Comparison of ENCODE assay signal across 12 cellular contexts in the genomic region with DNA sequence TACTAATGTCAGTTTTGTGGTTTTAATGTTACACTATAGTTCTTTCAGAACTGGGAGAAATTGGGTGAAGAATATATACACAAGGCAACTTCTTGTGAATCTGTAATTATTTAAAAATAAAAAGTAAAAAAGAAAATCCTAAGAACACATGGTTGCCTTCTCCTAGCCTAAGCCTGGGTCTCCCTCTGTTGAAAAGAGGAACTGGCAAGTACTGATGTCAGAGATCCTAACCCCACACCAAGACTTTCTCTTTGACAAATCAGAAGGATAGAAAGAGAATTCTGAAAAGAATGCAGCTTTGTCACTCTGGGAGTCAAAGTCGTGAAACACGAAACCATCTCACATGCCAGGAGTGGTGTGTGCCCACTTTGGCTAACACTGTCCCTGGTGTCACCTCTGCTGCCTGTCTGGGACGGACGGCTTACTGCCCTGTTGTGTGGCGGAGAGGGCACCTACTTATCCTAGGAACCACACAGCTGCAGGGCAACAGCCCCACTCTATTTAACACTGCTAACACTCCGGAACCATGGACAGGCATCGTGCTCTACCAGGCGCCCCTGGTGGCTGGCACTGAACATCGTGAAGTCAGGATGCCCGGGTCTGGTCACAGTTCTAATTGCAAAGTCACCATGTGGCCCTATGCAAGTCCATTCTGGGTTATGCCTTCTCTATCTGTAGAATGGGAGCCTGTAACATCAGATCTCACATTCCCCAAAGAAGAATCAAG.
DNase-seq lines count a peak whose midpoint lies in the region; ATAC-seq and TF ChIP-seq lines count a peak whose summit lies in the region.
"Had no signal": no experiment of that assay in that cellular context is flagged by ENCODE, and none has a peak within 500 bp of the region (broad histone marks: within the 10 kb centered on the region; RNA-seq: fewer than 3 reads in every experiment).

No MANE protein-coding gene starts in this region.

- H3K9me3 Mint-ChIP-seq in activated T-helper 17 cell treated with anti-CD3 and anti-CD28 coated beads, Interleukin-2, amount 50 U/mL, for 72 hours = peaks cover 4% of the 10 kb centered on the region
- H3K9me3 Mint-ChIP-seq: naive thymus-derived CD8-positive, alpha-beta T cell had no signal

- H3K27me3 Mint-ChIP-seq in activated T-helper 17 cell treated with anti-CD3 and anti-CD28 coated beads, Interleukin-2, amount 50 U/mL, for 72 hours = peaks cover 5% of the 10 kb centered on the region

- TF ChIP-seq POLR2A in right lobe of liver (IDR thresholded peaks at IDR 0.05) (no peak), Peyer's patch (IDR thresholded peaks at IDR 0.05) (no peak)

- peak; percentile 43 for TF ChIP-seq CTCF in GM06990 (IDR thresholded peaks at IDR 0.05; ENCODE audit: insufficient read depth, low read length, poor library complexity, severe bottlenecking)
- TF ChIP-seq CTCF in LNCaP clone FGC (IDR thresholded peaks at IDR 0.05; ENCODE audit: control insufficient read depth, extremely low read depth, insufficient read depth) = peak; percentile 47
- peak; percentile 17 for TF ChIP-seq CTCF in astrocyte of the spinal cord (IDR thresholded peaks at IDR 0.05; ENCODE audit: low read depth, low read length)
- peak in 1 of 4 donors; percentile 25 for TF ChIP-seq CTCF in right lobe of liver (IDR thresholded peaks at IDR 0.05)
- peak in 2 of 6 experiments; percentile 5 to 21 for TF ChIP-seq CTCF in Peyer's patch (IDR thresholded peaks at IDR 0.05)

- intact Hi-C loops in right lobe of liver (cut with DNase I) = no loop called here

- H3K27ac ChIP-seq in right lobe of liver (no peak overlapping the region), Peyer's patch (no peak overlapping the region)

- H3K36me3 ChIP-seq in GM06990 (ENCODE audit: control insufficient read depth, insufficient read depth, low read length) (no peaks in the 10 kb centered on the region), right lobe of liver (no peaks in the 10 kb centered on the region), Peyer's patch (no peaks in the 10 kb centered on the region)

- no peak overlapping the region for H3K27ac Mint-ChIP-seq in activated T-helper 17 cell treated with anti-CD3 and anti-CD28 coated beads, Interleukin-2, amount 50 U/mL, for 72 hours
- H3K27ac Mint-ChIP-seq: naive thymus-derived CD8-positive, alpha-beta T cell had no signal

- ATAC-seq in right lobe of liver (peak in 3 of 4 donors; percentile 38 to 43 (median 43)), GM21619 (IDR thresholded peaks at IDR 0.05; ENCODE audit: unreplicated experiment) (no peak), GM18873 (IDR thresholded peaks at IDR 0.05; ENCODE audit: low FRiP score, unreplicated experiment) (no peak)
- no peak for ATAC-seq in activated T-helper 17 cell treated with anti-CD3 and anti-CD28 coated beads, Interleukin-2, amount 50 U/mL, for 72 hours (replicated peaks)
- ATAC-seq: naive thymus-derived CD8-positive, alpha-beta T cell had no signal

- no peaks in the 10 kb centered on the region for H3K4me1 Mint-ChIP-seq in activated T-helper 17 cell treated with anti-CD3 and anti-CD28 coated beads, Interleukin-2, amount 50 U/mL, for 72 hours
- H3K4me1 Mint-ChIP-seq: naive thymus-derived CD8-positive, alpha-beta T cell had no signal

- no peaks in the 10 kb centered on the region for H3K36me3 Mint-ChIP-seq in activated T-helper 17 cell treated with anti-CD3 and anti-CD28 coated beads, Interleukin-2, amount 50 U/mL, for 72 hours (ENCODE audit: low read depth)
- H3K36me3 Mint-ChIP-seq: naive thymus-derived CD8-positive, alpha-beta T cell had no signal

- H3K27me3 ChIP-seq in GM06990 (replicated peaks; ENCODE audit: control insufficient read depth, insufficient read depth, low read length) = no peaks in the 10 kb centered on the region; the same call in 1 of the 2 replicates
- no peaks in the 10 kb centered on the region for H3K27me3 ChIP-seq in right lobe of liver
- no peaks in the 10 kb centered on the region for H3K27me3 ChIP-seq in Peyer's patch

- H3K4me3 ChIP-seq in GM06990 (replicated peaks; ENCODE audit: low read depth, low read length) (no peak overlapping the region), LNCaP clone FGC (ENCODE audit: low read depth, low read length) (no peak overlapping the region), astrocyte of the spinal cord (ENCODE audit: low read depth, low read length) (no peak overlapping the region), right lobe of liver (no peak overlapping the region), Peyer's patch (no peak overlapping the region)

- no peak overlapping the region for H3K4me3 Mint-ChIP-seq in activated T-helper 17 cell treated with anti-CD3 and anti-CD28 coated beads, Interleukin-2, amount 50 U/mL, for 72 hours
- H3K4me3 Mint-ChIP-seq: naive thymus-derived CD8-positive, alpha-beta T cell had no signal

- DNase-seq in GM06990 (ENCODE audit: extremely low read depth, insufficient read length) = no peak
- DNase-seq in LNCaP clone FGC (ENCODE audit: low read depth) = no peak
- no peak for DNase-seq in astrocyte of the spinal cord (ENCODE audit: low read depth, low spot score)
- DNase-seq in right lobe of liver = no peak
- DNase-seq in Peyer's patch = no peak
- DNase-seq: activated effector memory CD4-positive, alpha-beta T cell treated with anti-CD3 and anti-CD28 coated beads, Interleukin-2, amount 50 U/mL, for 16 hours; HCEC 1CT; KG1; naive thymus-derived CD8-positive, alpha-beta T cell had no signal

- 40% methylated on average over 1 of the region's 10 CpGs for WGBS in right lobe of liver (ENCODE audit: insufficient coverage, low coverage, low lambda C conversion rate, missing lambda C conversion rate)

- in situ Hi-C loops in astrocyte of the spinal cord (cut with HindIII; ENCODE audit: low sequenced_read_pairs) = no loop called here

- H3K9me3 ChIP-seq in right lobe of liver = no peaks in the 10 kb centered on the region
- no peaks in the 10 kb centered on the region for H3K9me3 ChIP-seq in Peyer's patch

- H3K4me1 ChIP-seq in right lobe of liver (no peaks in the 10 kb centered on the region), Peyer's patch (no peaks in the 10 kb centered on the region)

Comparison
In these comparisons a context has a peak if more than half of its experiments do, and no peak if none do; other contexts are left out.
1. ATAC-seq: peak in right lobe of liver (3 of 4); none in activated T-helper 17 cell treated with anti-CD3 and anti-CD28 coated beads, Interleukin-2, amount 50 U/mL, for 72 hours (single experiment), GM21619 (single experiment) and GM18873 (single experiment).